In genomic region chr22:45516163-45516562, GRCh38 we compare ENCODE assay signal across 19 cellular contexts. TPM values are rescaled to one million over a fixed set of nuclear protein-coding genes. Genes with fewer than 3 reads are reported as not detected.
A peak's percentile ranks its signal among the peaks of the same experiment; 100 is the strongest.
DNase-seq lines count a peak whose midpoint lies in the region; ATAC-seq and TF ChIP-seq lines count a peak whose summit lies in the region.
"Had no signal": no experiment of that assay in that cellular context is flagged by ENCODE, and none has a peak within 500 bp of the region (broad histone marks: within the 10 kb centered on the region; RNA-seq: fewer than 3 reads in every experiment).

No MANE protein-coding gene starts in this region.

- H3K27me3 Mint-ChIP-seq in H9 (ENCODE audit: low read depth), result no peaks in the 10 kb centered on the region
- H3K27me3 Mint-ChIP-seq: progenitor cell of endocrine pancreas had no signal

- H3K14ac ChIP-seq in H9 (ENCODE audit: insufficient read depth, low read length) (peak overlapping the region; percentile 34), mesenchymal stem cell (ENCODE audit: low read length in 2 of 2) (peak overlapping the region in 1 of 2 experiments; percentile 69)

- ATAC-seq in HG02981 (IDR thresholded peaks at IDR 0.05; ENCODE audit: unreplicated experiment), result no peak
- ATAC-seq: gastrocnemius medialis had no signal

- no CpG with 5 or more reads among the region's 7 CpGs for WGBS in H9 (ENCODE audit: extremely low coverage, insufficient read length, low lambda C conversion rate)
- WGBS in mesenchymal stem cell, result 88% methylated on average over 7 of the region's 7 CpGs
- WGBS in suprapubic skin, result 67% methylated on average over 7 of the region's 7 CpGs

- H3K27ac ChIP-seq in H9 (ENCODE audit: insufficient read length, low read depth, low read length), result no peak overlapping the region
- H3K27ac ChIP-seq in mesenchymal stem cell (ENCODE audit: low read length, poor library complexity, severe bottlenecking), result peak overlapping the region; percentile 84
- peak overlapping the region; percentile 21 for H3K27ac ChIP-seq in suprapubic skin
- no peak overlapping the region for H3K27ac ChIP-seq in SJCRH30
- H3K27ac ChIP-seq: gastrocnemius medialis had no signal

- no peak overlapping the region; a peak in 1 of 5 replicates for H3K4me3 Mint-ChIP-seq in H9

- no peaks in the 10 kb centered on the region for H4K20me1 ChIP-seq in H9 (ENCODE audit: control insufficient read depth, insufficient read depth, insufficient read length)

- no peak overlapping the region for H3K18ac ChIP-seq in H9 (ENCODE audit: insufficient read length, low read depth, low read length)
- peak overlapping the region; percentile 4 to 63 for H3K18ac ChIP-seq in mesenchymal stem cell (ENCODE audit: low read depth in 1 of 2, low read length in 2 of 2)

- peaks cover 3% of the 10 kb centered on the region; the same call in 1 of the 2 replicates for H3K4me1 ChIP-seq in H9 (ENCODE audit: insufficient read depth, low read length)
- H3K4me1 ChIP-seq in mesenchymal stem cell (ENCODE audit: control insufficient read depth, insufficient read depth, low read depth, low read length), result peaks cover 58% of the 10 kb centered on the region
- peaks cover 53% of the 10 kb centered on the region for H3K4me1 ChIP-seq in suprapubic skin
- peaks cover 15% of the 10 kb centered on the region for H3K4me1 ChIP-seq in SJCRH30

- H4K5ac ChIP-seq in H9 (ENCODE audit: insufficient read length, low read depth, low read length), result no peak overlapping the region

- H3K36me3 ChIP-seq in mesenchymal stem cell (ENCODE audit: control insufficient read depth in 1 of 2, insufficient read depth in 2 of 2, low read depth in 1 of 2, low read length in 2 of 2), result peaks cover 22 to 41% of the 10 kb centered on the region in 2 experiments
- no peaks in the 10 kb centered on the region for H3K36me3 ChIP-seq in suprapubic skin
- no peaks in the 10 kb centered on the region for H3K36me3 ChIP-seq in SJCRH30
- H3K36me3 ChIP-seq: gastrocnemius medialis had no signal

- H2AK5ac ChIP-seq in H9 (ENCODE audit: insufficient read length, low read length), result no peak overlapping the region
- H2AK5ac ChIP-seq in mesenchymal stem cell (ENCODE audit: low read length, severe bottlenecking), result peak overlapping the region; percentile 13

- TF ChIP-seq CTCF in H9 (conservative IDR thresholded peaks at IDR 0.05) (no peak), suprapubic skin (IDR thresholded peaks at IDR 0.05) (no peak)

- H3K4ac ChIP-seq in H9 (ENCODE audit: low read depth, low read length) (no peak overlapping the region), mesenchymal stem cell (ENCODE audit: low read depth in 1 of 2, low read length in 2 of 2) (peak overlapping the region in 1 of 2 experiments; percentile 2)

- no peak overlapping the region for H3K23ac ChIP-seq in H9 (ENCODE audit: insufficient read length, low read depth, low read length)
- H3K23ac ChIP-seq in mesenchymal stem cell (ENCODE audit: low read length in 2 of 2), result no peak overlapping the region

- no peak overlapping the region for H4K8ac ChIP-seq in H9 (replicated peaks; ENCODE audit: insufficient read length, low read depth, low read length)
- peak overlapping the region; percentile 72 for H4K8ac ChIP-seq in mesenchymal stem cell (ENCODE audit: low read length)

- H2BK120ac ChIP-seq in H9 (ENCODE audit: low read depth, low read length, poor library complexity, severe bottlenecking) (no peak overlapping the region), mesenchymal stem cell (ENCODE audit: low read depth, low read length) (no peak overlapping the region)

- no peak overlapping the region for H2BK20ac ChIP-seq in H9 (ENCODE audit: low read depth, low read length, poor library complexity, severe bottlenecking)

- no peak overlapping the region for H3K4me3 ChIP-seq in mesenchymal stem cell (ENCODE audit: insufficient read depth in 1 of 2, low read depth in 1 of 2, low read length in 2 of 2)
- no peak overlapping the region for H3K4me3 ChIP-seq in suprapubic skin
- no peak overlapping the region for H3K4me3 ChIP-seq in SJCRH30
- H3K4me3 ChIP-seq: gastrocnemius medialis, MG63, skin epidermis had no signal

- DNase-seq in H9 (no peak), astrocyte of the hippocampus (ENCODE audit: low read depth, low spot score) (peak; percentile 29), mesenchymal stem cell (no peak), suprapubic skin (ENCODE audit: low spot score in 2 of 2) (no peak), SJCRH30 (no peak), SHP77 treated with DMSO at 0.1 percent for 48 hours (lab: John Stamatoyannopoulos, UW) (no peak), ecto neural progenitor cell (ENCODE audit: low spot score) (no peak)
- DNase-seq: activated CD4-positive, alpha-beta T cell treated with anti-CD3 and anti-CD28 coated beads for 4 hours; activated gamma-delta T cell; amniotic stem cell; gastrocnemius medialis; MG63; NCI-H1436 treated with DMSO at 0.1 percent for 48 hours; NCI-H2171 treated with DMSO at 0.1 percent for 48 hours; stimulated activated CD4-positive, alpha-beta T cell treated with anti-CD3 and anti-CD28 coated beads, Interleukin-4, amount 100 ng/mL, for 24 hours; SW 1271 had no signal

- no peak overlapping the region for H3K9ac ChIP-seq in H9 (ENCODE audit: extremely low read depth, insufficient read length, low read length)
- peak overlapping the region; percentile 40 for H3K9ac ChIP-seq in mesenchymal stem cell (ENCODE audit: low read length)

- H3K79me1 ChIP-seq in H9 (ENCODE audit: insufficient read depth, low read depth, low read length, poor library complexity, severe bottlenecking) (peaks cover 5% of the 10 kb centered on the region), mesenchymal stem cell (replicated peaks; ENCODE audit: low read length, poor library complexity, severe bottlenecking) (peaks cover 10% of the 10 kb centered on the region)

- H4K91ac ChIP-seq in H9 (ENCODE audit: insufficient read length, low read depth, low read length) (no peak overlapping the region), mesenchymal stem cell (ENCODE audit: low read length) (peak overlapping the region; percentile 23)

- no peak overlapping the region for H3K56ac ChIP-seq in H9 (ENCODE audit: insufficient read length, low read depth, low read length)

- H3K79me2 ChIP-seq in H9 (ENCODE audit: insufficient read depth, low read length), result no peaks in the 10 kb centered on the region; the same call in 1 of the 2 replicates

- H3K27me3 ChIP-seq in H9 (ENCODE audit: insufficient read depth, low read length), result no peaks in the 10 kb centered on the region
- H3K27me3 ChIP-seq in mesenchymal stem cell (ENCODE audit: control insufficient read depth in 1 of 2, insufficient read depth in 1 of 2, low read length in 2 of 2), result no peaks in the 10 kb centered on the region
- H3K27me3 ChIP-seq in suprapubic skin, result no peaks in the 10 kb centered on the region
- H3K27me3 ChIP-seq in SJCRH30, result no peaks in the 10 kb centered on the region; the same call in 1 of the 2 replicates
- H3K27me3 ChIP-seq: gastrocnemius medialis, MG63 had no signal

- H3K23me2 ChIP-seq in H9 (ENCODE audit: insufficient read length, low read depth, low read length, poor library complexity, severe bottlenecking), result no peaks in the 10 kb centered on the region

- H2AFZ ChIP-seq in H9 (ENCODE audit: low read length), result no peak overlapping the region
- H2AFZ ChIP-seq in mesenchymal stem cell (ENCODE audit: low read depth, low read length), result no peak overlapping the region

- peaks cover 47 to 54% of the 10 kb centered on the region in 2 experiments for H3K4me1 Mint-ChIP-seq in H9

- peak overlapping the region in 1 of 3 experiments; percentile 79; a peak in 3 of 7 replicates for H3K27ac Mint-ChIP-seq in H9
- H3K27ac Mint-ChIP-seq: progenitor cell of endocrine pancreas had no signal

- H2BK12ac ChIP-seq in H9 (ENCODE audit: insufficient read length, low read depth, low read length) (no peak overlapping the region), mesenchymal stem cell (ENCODE audit: low read length in 2 of 2) (peak overlapping the region in 1 of 2 experiments; percentile 4)

- no peaks in the 10 kb centered on the region for H3K9me3 Mint-ChIP-seq in H9

- H3K4me2 ChIP-seq in H9 (ENCODE audit: insufficient read depth, insufficient read length, low read length) (no peak overlapping the region), mesenchymal stem cell (ENCODE audit: low read length, poor library complexity, severe bottlenecking) (no peak overlapping the region)

- H2BK5ac ChIP-seq in H9 (ENCODE audit: insufficient read length, low read length), result no peak overlapping the region
- H2BK5ac ChIP-seq in mesenchymal stem cell (ENCODE audit: low read depth, low read length, poor library complexity, severe bottlenecking), result no peak overlapping the region

- H2BK15ac ChIP-seq in H9 (ENCODE audit: low read depth, low read length) (no peak overlapping the region), mesenchymal stem cell (ENCODE audit: low read depth, poor library complexity, severe bottlenecking) (no peak overlapping the region)

- H3K9me3 ChIP-seq in H9 (ENCODE audit: control insufficient read depth, low read depth, low read length), result no peaks in the 10 kb centered on the region
- H3K9me3 ChIP-seq in mesenchymal stem cell (ENCODE audit: control insufficient read depth, low read length), result no peaks in the 10 kb centered on the region
- no peaks in the 10 kb centered on the region for H3K9me3 ChIP-seq in suprapubic skin
- H3K9me3 ChIP-seq in SJCRH30 (replicated peaks), result no peaks in the 10 kb centered on the region
- H3K9me3 ChIP-seq: gastrocnemius medialis, MG63 had no signal

- no peak for TF ChIP-seq POLR2A in suprapubic skin (IDR thresholded peaks at IDR 0.05)

- TF ChIP-seq EP300 in suprapubic skin (IDR thresholded peaks at IDR 0.05), result no peak

- peaks cover 15 to 38% (median 26%) of the 10 kb centered on the region in 3 experiments for H3K36me3 Mint-ChIP-seq in H9 (ENCODE audit: insufficient read depth in 1 of 3, low read depth in 3 of 3)

- H3T11ph ChIP-seq in H9 (ENCODE audit: low read length), result no peak overlapping the region

RNA-seq across cellular contexts. Expression of gene FBLN1, which starts 13.5 kb away (rescaled TPM):
- 137 and 140 TPM in 2 replicates for total RNA-seq in H9 (2021)
- polyA plus RNA-seq in mesenchymal stem cell (2013, experiment 1 of 2), result 190 TPM
- 191 TPM for polyA plus RNA-seq in mesenchymal stem cell (2013, experiment 2 of 2)
- 100 to 1,000 TPM; 111 to 174 (median 139) TPM for total RNA-seq in suprapubic skin
- 19.6 and 21.0 TPM in 2 replicates for total RNA-seq in SJCRH30 (2014; rRNA removed; shearing (Covaris generic))

Comparison
In these comparisons a context has a peak if more than half of its experiments do, and no peak if none do; other contexts are left out.
1. H3K27ac ChIP-seq: peak in mesenchymal stem cell (single experiment) and suprapubic skin (single experiment); none in H9 (single experiment) and SJCRH30 (single experiment).